ENCODE assay signal across 12 cellular contexts in genomic region chrX:77493677-77494553, GRCh38. TPM values are rescaled to one million over a fixed set of nuclear protein-coding genes. Genes with fewer than 3 reads are reported as not detected.
DNase-seq lines count a peak whose midpoint lies in the region; ATAC-seq, FAIRE-seq and TF ChIP-seq lines count a peak whose summit lies in the region.
"Had no signal": no experiment of that assay in that cellular context is flagged by ENCODE, and none has a peak within 500 bp of the region (broad histone marks: within the 10 kb centered on the region; RNA-seq: fewer than 3 reads in every experiment).

No MANE protein-coding gene starts in this region.

- H3K4me1 ChIP-seq in astrocyte (ENCODE audit: insufficient read depth, low read length): no peaks in the 10 kb centered on the region
- H3K4me1 ChIP-seq in ovary (ENCODE audit: insufficient read depth): no peaks in the 10 kb centered on the region

- H3K79me2 ChIP-seq in astrocyte (ENCODE audit: insufficient read depth, low read length): no peaks in the 10 kb centered on the region

- H3K27me3 Mint-ChIP-seq in astrocyte (ENCODE audit: low read depth, unreplicated experiment): no peaks in the 10 kb centered on the region
- H3K27me3 Mint-ChIP-seq: naive thymus-derived CD8-positive, alpha-beta T cell had no signal

- peaks cover 4% of the 10 kb centered on the region for H3K4me1 Mint-ChIP-seq in astrocyte (ENCODE audit: low read depth, unreplicated experiment)
- H3K4me1 Mint-ChIP-seq: naive thymus-derived CD8-positive, alpha-beta T cell had no signal

- no peak for TF ChIP-seq POLR2A in ovary (IDR thresholded peaks at IDR 0.05)

- H3K9ac ChIP-seq in astrocyte (ENCODE audit: low read length): no peak overlapping the region

- no peaks in the 10 kb centered on the region for H3K36me3 Mint-ChIP-seq in astrocyte (ENCODE audit: low read depth, unreplicated experiment)
- H3K36me3 Mint-ChIP-seq: naive thymus-derived CD8-positive, alpha-beta T cell had no signal

- H3K9me3 ChIP-seq in astrocyte (ENCODE audit: insufficient read depth, low read depth, low read length) (no peaks in the 10 kb centered on the region), ovary (no peaks in the 10 kb centered on the region)

- H3K27ac Mint-ChIP-seq in astrocyte (ENCODE audit: unreplicated experiment): peak overlapping the region; percentile 90
- H3K27ac Mint-ChIP-seq: activated T-helper 2 cell treated with anti-CD3 and anti-CD28 coated beads, Interferon-gamma antibody, Interleukin-2, Interleukin-4, amounts not matched to agents 10 μg/mL and 5 μg/mL and 100 μg/mL, durations not matched to agents 14 hours and 24 hours and 36 hours; naive thymus-derived CD8-positive, alpha-beta T cell had no signal

- H3K9me3 Mint-ChIP-seq in astrocyte (ENCODE audit: unreplicated experiment): no peaks in the 10 kb centered on the region
- H3K9me3 Mint-ChIP-seq: activated T-helper 2 cell treated with anti-CD3 and anti-CD28 coated beads, Interferon-gamma antibody, Interleukin-2, Interleukin-4, amounts not matched to agents 10 μg/mL and 5 μg/mL and 100 μg/mL, durations not matched to agents 14 hours and 24 hours and 36 hours had no signal

- TF ChIP-seq CTCF in astrocyte (IDR thresholded peaks at IDR 0.05; ENCODE audit: insufficient read depth, low read depth, low read length) (no peak), ovary (IDR thresholded peaks at IDR 0.05) (no peak)

- no peak overlapping the region for H2AFZ ChIP-seq in astrocyte (ENCODE audit: low read depth, low read length)

- peak; percentile 56 for FAIRE-seq in astrocyte (lab: Jason Lieb, UNC)

- no peaks in the 10 kb centered on the region for H4K20me1 ChIP-seq in astrocyte (ENCODE audit: insufficient read depth, low read length)

- DNase-seq in EH (ENCODE audit: low read depth) (peak; percentile 87), M059J (ENCODE audit: low read depth) (peak; percentile 81), astrocyte (ENCODE audit: low read depth) (peak; percentile 70), left kidney (ENCODE audit: low read depth, low spot score) (peak; percentile 53), ovary (no peak), NCI-H2196 (lab: John Stamatoyannopoulos, UW; ENCODE audit: unreplicated experiment) (no peak)
- DNase-seq in activated CD4-positive, alpha-beta T cell treated with anti-CD3 and anti-CD28 coated beads, Interleukin-2, amount 50 U/mL, for 1 hour: no peak
- DNase-seq: erythroblast; naive thymus-derived CD8-positive, alpha-beta T cell had no signal

- WGBS in ovary, 3 donors: 56 to 65% (median 59%) methylated on average over 20 of the region's 20 CpGs

- no peak overlapping the region for H3K27ac ChIP-seq in astrocyte (ENCODE audit: low read depth, low read length)
- H3K27ac ChIP-seq in ovary: no peak overlapping the region

- ATAC-seq in HG03139 (IDR thresholded peaks at IDR 0.05; ENCODE audit: unreplicated experiment): no peak
- ATAC-seq: naive thymus-derived CD8-positive, alpha-beta T cell had no signal

- TF ChIP-seq EP300 in ovary (IDR thresholded peaks at IDR 0.05): no peak

- H3K36me3 ChIP-seq in astrocyte (ENCODE audit: insufficient read depth, low read length): no peaks in the 10 kb centered on the region
- no peaks in the 10 kb centered on the region for H3K36me3 ChIP-seq in ovary

- H3K27me3 ChIP-seq in astrocyte (ENCODE audit: insufficient read depth, low read length) (no peaks in the 10 kb centered on the region), ovary (no peaks in the 10 kb centered on the region)

- intact Hi-C loops in ovary (cut with DNase I): no loop called here

- H3K4me3 ChIP-seq in astrocyte (ENCODE audit: insufficient read depth, low read depth, low read length) (no peak overlapping the region), ovary (no peak overlapping the region)

- H3K4me3 Mint-ChIP-seq in astrocyte (ENCODE audit: unreplicated experiment): no peak overlapping the region
- H3K4me3 Mint-ChIP-seq: naive thymus-derived CD8-positive, alpha-beta T cell had no signal

- H3K4me2 ChIP-seq in astrocyte (ENCODE audit: low read length): peak overlapping the region; percentile 36

RNA-seq across cellular contexts. Expression of gene FGF16, which starts 46.7 kb away (rescaled TPM):
- total RNA-seq in M059J (2014; rRNA removed; shearing (Covaris generic)): not detected in 2 replicates
- total RNA-seq in astrocyte (0.17 TPM in 1 of 2 replicates, not detected in the other), ovary (not detected)
- under 1 TPM in 1 of 2 donors, not detected in 1; 0.28 TPM for polyA plus RNA-seq in ovary
- total RNA-seq: activated T-helper 2 cell treated with anti-CD3 and anti-CD28 coated beads, Interferon-gamma antibody, Interleukin-2, Interleukin-4, amounts not matched to agents 10 μg/mL and 5 μg/mL and 100 μg/mL, durations not matched to agents 14 hours and 24 hours and 36 hours; naive thymus-derived CD8-positive, alpha-beta T cell; T-helper 1 cell treated with Interleukin-12 subunit alpha and Interleukin-12 subunit beta and Interleukin-4 antibody, amounts not matched to agents 30 ng/mL and 1 ng/mL, for 36 hours had no signal
- polyA plus RNA-seq: naive thymus-derived CD8-positive, alpha-beta T cell had no signal

Comparison
In these comparisons a context has a peak if more than half of its experiments do, and no peak if none do; other contexts are left out.
1. DNase-seq: peak in EH (single experiment), M059J (single experiment), astrocyte (single experiment) and left kidney (single experiment); none in ovary (0 of 5), NCI-H2196 (single experiment) and activated CD4-positive, alpha-beta T cell treated with anti-CD3 and anti-CD28 coated beads, Interleukin-2, amount 50 U/mL, for 1 hour (single experiment).